ENCODE assay signal across 1 cellular context in the genomic region with DNA sequence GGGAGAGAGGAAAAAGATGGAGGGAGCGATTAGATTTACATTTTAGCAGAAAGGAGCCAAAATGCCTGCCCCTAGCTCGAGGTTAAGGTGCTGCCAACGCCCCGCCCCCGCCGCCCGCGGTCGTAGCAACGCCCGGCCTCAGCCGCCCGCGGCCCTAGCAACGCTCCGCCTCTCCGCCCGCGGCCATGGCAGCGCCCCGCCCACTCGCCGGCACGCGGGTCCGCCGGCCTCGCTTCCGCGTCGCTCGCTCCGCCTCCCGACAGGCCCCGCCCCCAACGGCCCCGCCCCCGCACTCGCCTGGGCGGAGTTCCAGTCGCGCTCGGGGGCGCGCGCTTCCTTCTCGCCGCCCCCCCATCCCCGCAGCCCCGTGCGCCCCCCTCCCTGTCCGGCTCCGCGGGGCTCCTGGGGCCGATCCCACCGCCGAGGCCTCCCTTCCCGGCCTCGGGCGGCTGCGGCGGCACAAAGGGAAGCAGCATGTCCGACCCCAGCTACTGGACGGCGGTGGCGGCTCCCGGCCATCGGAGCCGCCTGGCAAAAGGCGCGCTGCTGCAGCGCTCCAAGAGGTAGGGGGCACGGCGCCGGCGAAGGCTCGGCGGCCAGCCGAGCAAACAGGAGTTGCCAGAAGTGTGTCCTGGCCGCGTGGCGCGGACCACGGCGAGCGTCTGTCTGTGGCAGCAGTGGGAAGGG.
TF ChIP-seq lines count a peak whose summit lies in the region.

No MANE protein-coding gene starts in this region.

TF ChIP-seq in Ishikawa, 13 proteins besides CTCF, POLR2A, EP300 and RAD21:
- no peak for TF ChIP-seq TAF1 (IDR thresholded peaks at IDR 0.05; ENCODE audit: low read depth)
- TF ChIP-seq TCF12 (IDR thresholded peaks at IDR 0.05; ENCODE audit: low read depth), result peak; percentile 24; the same call in 1 of the 2 replicates
- TF ChIP-seq NFIC (IDR thresholded peaks at IDR 0.05), result 0 out of 2 replicates have a peak, but pooled peaks have one; percentile 17
- TF ChIP-seq ZBTB7A (IDR thresholded peaks at IDR 0.05; ENCODE audit: low read depth), result no peak
- peak; percentile 57 for TF ChIP-seq EGR1 (IDR thresholded peaks at IDR 0.05)
- TF ChIP-seq YY1 (IDR thresholded peaks at IDR 0.05; ENCODE audit: low read depth), result peak; percentile 66
- no peak for TF ChIP-seq CREB1 (IDR thresholded peaks at IDR 0.05; ENCODE audit: low read depth)
- TF ChIP-seq, protein P1, sequence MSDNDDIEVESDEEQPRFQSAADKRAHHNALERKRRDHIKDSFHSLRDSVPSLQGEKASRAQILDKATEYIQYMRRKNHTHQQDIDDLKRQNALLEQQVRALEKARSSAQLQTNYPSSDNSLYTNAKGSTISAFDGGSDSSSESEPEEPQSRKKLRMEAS (IDR thresholded peaks at IDR 0.05), result peak; percentile 58; the same call in 1 of the 2 replicates
